Comparison of ENCODE assay signal across 8 cellular contexts in genomic region chr20:32205502-32206382, GRCh38. TPM values are rescaled to one million over a fixed set of nuclear protein-coding genes. Genes with fewer than 3 reads are reported as not detected.
DNase-seq lines count a peak whose midpoint lies in the region; ATAC-seq and TF ChIP-seq lines count a peak whose summit lies in the region.

No MANE protein-coding gene starts in this region.

- no peak for TF ChIP-seq POLR2A in NB4 (IDR thresholded peaks at IDR 0.05; ENCODE audit: extremely low read depth, insufficient read length)

- H3K27me3 ChIP-seq in BLaER1 treated with 17β-estradiol and CSF1 and Interleukin-3, amounts not matched to agents 10 nM and 100 nM = no peaks in the 10 kb centered on the region

- H3K9ac ChIP-seq in BLaER1 treated with 17β-estradiol and CSF1 and Interleukin-3, amounts not matched to agents 10 nM and 100 nM = peak overlapping the region; percentile 90 to 100 (median 98)

- peak overlapping the region; percentile 92 to 100 (median 98) for H3K4me3 ChIP-seq in BLaER1 treated with 17β-estradiol and CSF1 and Interleukin-3, amounts not matched to agents 10 nM and 100 nM
- H3K4me3 ChIP-seq in NB4 (ENCODE audit: low read depth, low read length) = peak overlapping the region; percentile 93

- H3K4me1 Mint-ChIP-seq in central memory CD8-positive, alpha-beta T cell = peaks cover 83% of the 10 kb centered on the region

- H3K4me3 Mint-ChIP-seq in central memory CD8-positive, alpha-beta T cell = peak overlapping the region; percentile 95

- no peak for TF ChIP-seq CTCF in NB4 (IDR thresholded peaks at IDR 0.05; ENCODE audit: low read depth, low read length)

- H4K20me1 ChIP-seq in BLaER1 treated with 17β-estradiol and CSF1 and Interleukin-3, amounts not matched to agents 10 nM and 100 nM = peaks cover 43 to 66% (median 62%) of the 10 kb centered on the region in 11 experiments

- no peak for ATAC-seq in central memory CD8-positive, alpha-beta T cell (replicated peaks; ENCODE audit: extremely low read depth, poor library complexity, severe bottlenecking)
- ATAC-seq in HG02970 (IDR thresholded peaks at IDR 0.05; ENCODE audit: low FRiP score, unreplicated experiment) = no peak
- ATAC-seq in GM19455 (IDR thresholded peaks at IDR 0.05; ENCODE audit: unreplicated experiment) = no peak
- ATAC-seq in HG02798 (IDR thresholded peaks at IDR 0.05; ENCODE audit: poor library complexity, unreplicated experiment) = no peak

- peak overlapping the region; percentile 94 to 99 (median 98) for H3K4me2 ChIP-seq in BLaER1 treated with 17β-estradiol and CSF1 and Interleukin-3, amounts not matched to agents 10 nM and 100 nM

- peak overlapping the region; percentile 89 to 98 (median 96) for H3K27ac ChIP-seq in BLaER1 treated with 17β-estradiol and CSF1 and Interleukin-3, amounts not matched to agents 10 nM and 100 nM

- peaks cover 35 to 58% (median 52%) of the 10 kb centered on the region in 11 experiments for H3K36me3 ChIP-seq in BLaER1 treated with 17β-estradiol and CSF1 and Interleukin-3, amounts not matched to agents 10 nM and 100 nM

- H3K4me1 ChIP-seq in BLaER1 treated with 17β-estradiol and CSF1 and Interleukin-3, amounts not matched to agents 10 nM and 100 nM = peaks cover 51 to 88% (median 62%) of the 10 kb centered on the region in 10 experiments

- DNase-seq in NB4 (ENCODE audit: low read depth) (peak; percentile 80), myocyte (ENCODE audit: low read depth) (peak; percentile 61), middle frontal gyrus (ENCODE audit: extremely low spot score, low spot score) (no peak)
- DNase-seq in central memory CD8-positive, alpha-beta T cell (ENCODE audit: low spot score in 2 of 2) = no peak

- no peaks in the 10 kb centered on the region for H3K27me3 Mint-ChIP-seq in central memory CD8-positive, alpha-beta T cell

- H3K9me3 ChIP-seq in BLaER1 treated with 17β-estradiol and CSF1 and Interleukin-3, amounts not matched to agents 10 nM and 100 nM (replicated peaks in 1 of 11) = no peaks in the 10 kb centered on the region

- no peaks in the 10 kb centered on the region for H3K9me3 Mint-ChIP-seq in central memory CD8-positive, alpha-beta T cell

- peaks cover 20% of the 10 kb centered on the region for H3K36me3 Mint-ChIP-seq in central memory CD8-positive, alpha-beta T cell (ENCODE audit: insufficient read depth)

- H3K27ac Mint-ChIP-seq in central memory CD8-positive, alpha-beta T cell (ENCODE audit: low read depth) = peak overlapping the region; percentile 95

RNA-seq across cellular contexts. Expression of gene PLAGL2, which starts 1.8 kb away (rescaled TPM):
- total RNA-seq in myocyte = 3.2 and 3.5 TPM in 2 replicates
- polyA plus RNA-seq in myocyte (2012) = 4.1 TPM

RNA-seq across cellular contexts. Expression of gene POFUT1, which starts 1.9 kb away (rescaled TPM):
- 36.7 and 44.7 TPM in 2 replicates for total RNA-seq in myocyte
- 45.8 TPM for polyA plus RNA-seq in myocyte (2012)

Comparison
In these comparisons a context has a peak if more than half of its experiments do, and no peak if none do; other contexts are left out.
1. DNase-seq: peak in NB4 (single experiment) and myocyte (single experiment); none in central memory CD8-positive, alpha-beta T cell (0 of 2) and middle frontal gyrus (single experiment).